9 cellular contexts compared by ENCODE assay signal in genomic region chr17:79778504-79779087, GRCh38. TPM values are rescaled to one million over a fixed set of nuclear protein-coding genes. Genes with fewer than 3 reads are reported as not detected.
DNase-seq lines count a peak whose midpoint lies in the region; ATAC-seq, FAIRE-seq and TF ChIP-seq lines count a peak whose summit lies in the region.
"Had no signal": no experiment of that assay in that cellular context is flagged by ENCODE, and none has a peak within 500 bp of the region (broad histone marks: within the 10 kb centered on the region; RNA-seq: fewer than 3 reads in every experiment).

No MANE protein-coding gene starts in this region.

- H4K20me1 ChIP-seq in OCI-LY1 (ENCODE audit: insufficient read depth, low read length): no peaks in the 10 kb centered on the region

- no peaks in the 10 kb centered on the region for H3K9me2 ChIP-seq in OCI-LY1 (ENCODE audit: low read depth, low read length)

- H3K79me2 ChIP-seq in OCI-LY1 (ENCODE audit: insufficient read depth, low read length): no peaks in the 10 kb centered on the region

- TF ChIP-seq POLR2A in GM12892 (IDR thresholded peaks at IDR 0.05; ENCODE audit: low read depth, low read length): no peak

- DNase-seq in BJ (ENCODE audit: low read depth): no peak
- no peak for DNase-seq in effector memory CD8-positive, alpha-beta T cell
- peak in 3 of 6 donors; percentile 64 to 76 (median 72) for DNase-seq in pancreas
- no peak for DNase-seq in NOMO-1 treated with dmso at 0.1 percent for 144 hours (lab: John Stamatoyannopoulos, UW; ENCODE audit: unreplicated experiment)
- DNase-seq in GM12892 (ENCODE audit: insufficient read length): no peak

- H3K9me3 Mint-ChIP-seq in effector memory CD8-positive, alpha-beta T cell: no peaks in the 10 kb centered on the region

- H3K27ac ChIP-seq in OCI-LY1 (ENCODE audit: low read depth, low read length, poor library complexity, severe bottlenecking) (peak overlapping the region; percentile 1), pancreas (no peak overlapping the region)

- peaks cover 20% of the 10 kb centered on the region for H3K4me1 ChIP-seq in OCI-LY1 (ENCODE audit: insufficient read depth, low read length, severe bottlenecking)
- peaks cover 0 to 16% (median 9%) of the 10 kb centered on the region in 3 donors for H3K4me1 ChIP-seq in pancreas

- H3K27me3 ChIP-seq in BJ (ENCODE audit: control insufficient read depth, insufficient read depth, low read length) (peaks cover 23% of the 10 kb centered on the region), OCI-LY1 (ENCODE audit: insufficient read depth, low read length) (no peaks in the 10 kb centered on the region), pancreas (peaks cover 0 to 7% (median 2%) of the 10 kb centered on the region in 4 donors)

- TF ChIP-seq CTCF in BJ (IDR thresholded peaks at IDR 0.05; ENCODE audit: insufficient read depth, low read depth, low read length) (no peak), OCI-LY1 (IDR thresholded peaks at IDR 0.05; ENCODE audit: low read length) (no peak), pancreas (IDR thresholded peaks at IDR 0.05) (no peak)

- peak overlapping the region; percentile 87 for H3K4me2 ChIP-seq in OCI-LY1 (ENCODE audit: low read length)

- POLR2A ChIA-PET in BJ (lab: Charles Lee): no interaction called here

- peak overlapping the region; percentile 84 to 88 for H3K4me3 Mint-ChIP-seq in effector memory CD8-positive, alpha-beta T cell

- peak overlapping the region; percentile 95 for H3K9ac ChIP-seq in OCI-LY1 (ENCODE audit: low read length)

- FAIRE-seq in pancreas (lab: Jason Lieb, UNC) (no peak), GM12892 (lab: Jason Lieb, UNC) (no peak)

- peak overlapping the region in 1 of 2 donors; percentile 49 for H3K27ac Mint-ChIP-seq in effector memory CD8-positive, alpha-beta T cell

- H3K4me1 Mint-ChIP-seq in effector memory CD8-positive, alpha-beta T cell (ENCODE audit: low read depth in 2 of 2): peaks cover 5 to 11% of the 10 kb centered on the region in 2 donors

- H3K36me3 ChIP-seq in BJ (ENCODE audit: control insufficient read depth, insufficient read depth, low read length): no peaks in the 10 kb centered on the region
- H3K36me3 ChIP-seq in OCI-LY1 (ENCODE audit: insufficient read depth, low read length): peaks cover 13% of the 10 kb centered on the region; the same call in 1 of the 2 replicates
- no peaks in the 10 kb centered on the region for H3K36me3 ChIP-seq in pancreas

- 4 to 7% methylated on average over 34 to 49 of the region's 49 CpGs for WGBS in pancreas, 2 donors

- peaks cover 76 to 87% of the 10 kb centered on the region in 2 donors for H3K27me3 Mint-ChIP-seq in effector memory CD8-positive, alpha-beta T cell

- ATAC-seq in GM21515 (IDR thresholded peaks at IDR 0.05; ENCODE audit: unreplicated experiment) (peak; percentile 29), pancreas (peak in 1 of 4 donors; percentile 2), GM19328 (IDR thresholded peaks at IDR 0.05; ENCODE audit: unreplicated experiment) (no peak)
- ATAC-seq in effector memory CD8-positive, alpha-beta T cell (replicated peaks): no peak

- peak overlapping the region; percentile 61 for H3K4me3 ChIP-seq in BJ (ENCODE audit: low read depth, low read length)
- H3K4me3 ChIP-seq in OCI-LY1 (ENCODE audit: low read depth, low read length, poor library complexity, severe bottlenecking): peak overlapping the region; percentile 81
- H3K4me3 ChIP-seq in pancreas: peak overlapping the region; percentile 53 to 73 (median 60)

- intact Hi-C loops in pancreas (cut with DNase I): no loop called here

- H3K36me3 Mint-ChIP-seq in effector memory CD8-positive, alpha-beta T cell (ENCODE audit: insufficient read depth): peaks cover 12% of the 10 kb centered on the region

- peaks cover 5% of the 10 kb centered on the region; the same call in 1 of the 2 replicates for H3F3A ChIP-seq in OCI-LY1 (ENCODE audit: insufficient read depth, low read length)

- no peak overlapping the region for H2AFZ ChIP-seq in OCI-LY1 (ENCODE audit: low read length)

- CTCF ChIA-PET in BJ (lab: Yijun Ruan, JAX): interaction anchor here (1.1 to 2.9 kb wide), 3 partner anchors 9 to 46 kb away, joined by 3 to 15 read pairs (median 3); no protein-coding TSS in a partner anchor

- H3K9me3 ChIP-seq in OCI-LY1 (ENCODE audit: low read length): no peaks in the 10 kb centered on the region
- H3K9me3 ChIP-seq in pancreas: no peaks in the 10 kb centered on the region

RNA-seq across cellular contexts. Expression of gene CBX2, which starts 0.6 kb away (rescaled TPM):
- polyA plus RNA-seq in BJ (2011; rRNA removed) (0.74 and 1.5 TPM in 2 replicates), pancreas (1 to 10 TPM; 2.6 to 3.2 TPM)
- polyA minus RNA-seq in BJ (2011; rRNA and poly(A)+ RNA removed): 1.3 and 1.8 TPM in 2 replicates
- 1 to 10 TPM; 1.1 to 3.1 (median 1.8) TPM for total RNA-seq in pancreas
- polyA plus RNA-seq in GM12892 (2012; ENCODE audit: missing spikeins): 1.4 TPM

RNA-seq across cellular contexts. Expression of gene CBX8, which starts 18.3 kb away (rescaled TPM):
- polyA plus RNA-seq in BJ (2011; rRNA removed): 0.32 and 0.47 TPM in 2 replicates
- 0.52 and 0.57 TPM in 2 replicates for polyA minus RNA-seq in BJ (2011; rRNA and poly(A)+ RNA removed)
- total RNA-seq in pancreas: 1 to 10 TPM; 1.6 to 5.7 (median 3.6) TPM
- polyA plus RNA-seq in pancreas: 1 to 10 TPM; 4.5 to 5.2 TPM
- 1.6 TPM for polyA plus RNA-seq in GM12892 (2012; ENCODE audit: missing spikeins)

RNA-seq across cellular contexts. Expression of gene ENPP7, which starts 47.9 kb away (rescaled TPM):
- not detected in 2 replicates for polyA plus RNA-seq in BJ (2011; rRNA removed)
- polyA minus RNA-seq in BJ (2011; rRNA and poly(A)+ RNA removed): not detected in 2 replicates
- under 1 TPM in 3 of 6 donors, not detected in 3; 0.09 to 0.13 (median 0.12) TPM for total RNA-seq in pancreas
- under 1 TPM; 0.05 to 0.15 TPM for polyA plus RNA-seq in pancreas
- 0.13 TPM for polyA plus RNA-seq in GM12892 (2012; ENCODE audit: missing spikeins)
- total RNA-seq: HT1080 had no signal
